In the genomic region with DNA sequence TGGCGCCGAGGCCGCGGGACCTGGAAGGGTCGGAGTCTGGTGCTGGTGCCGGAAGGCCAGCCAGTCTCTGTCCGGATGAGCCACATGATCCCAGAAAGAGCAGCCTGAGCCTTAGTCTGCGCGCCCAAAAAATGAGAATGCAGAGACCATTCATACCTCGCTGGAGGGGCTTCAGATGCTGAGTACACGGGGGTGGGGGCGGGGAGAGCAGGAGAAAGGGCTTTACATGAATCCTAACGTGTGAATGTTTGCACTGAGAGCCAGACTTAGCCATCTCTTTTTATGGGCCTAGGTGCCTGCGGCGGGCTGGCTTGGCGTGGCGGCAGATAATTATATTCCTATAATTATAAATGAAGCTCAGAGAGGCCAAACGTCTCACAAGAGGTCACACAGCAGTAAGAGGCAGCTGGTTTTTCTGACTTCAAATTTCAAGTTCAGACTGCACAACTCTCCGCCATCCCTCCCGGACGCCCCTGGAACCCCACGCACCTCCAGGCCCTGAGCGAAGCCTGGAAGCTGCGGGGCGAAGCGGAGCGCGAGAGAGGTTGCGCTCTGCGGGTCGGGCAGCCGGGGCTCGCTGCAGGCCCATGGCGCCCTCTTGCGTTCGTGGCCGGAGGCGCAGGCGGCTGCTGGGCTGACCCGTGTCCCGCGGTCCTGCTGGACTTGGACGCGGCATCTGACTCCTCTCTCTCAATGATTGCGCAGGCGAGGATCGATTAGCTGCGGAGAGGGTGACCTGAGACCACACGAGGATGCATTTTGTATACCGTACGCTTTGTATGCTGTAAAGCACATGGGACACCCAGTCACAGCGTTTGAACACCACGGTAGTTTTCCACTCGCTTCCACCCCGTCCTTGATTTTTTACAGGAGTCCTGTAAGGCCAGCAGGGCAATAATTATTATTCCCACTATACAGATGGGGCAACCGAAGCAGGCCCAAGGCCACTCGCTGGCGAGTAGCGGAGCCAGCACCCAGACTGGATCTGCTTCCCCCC, we compare ENCODE assay signal across 1 cellular context.
TF ChIP-seq lines count a peak whose summit lies in the region.

No MANE protein-coding gene starts in this region.

TF ChIP-seq in HepG2, 621 proteins besides CTCF, POLR2A, EP300 and RAD21 (continued from another document and continues in another):
- TF ChIP-seq GABPB1 (CRISPR knock-in tag; IDR thresholded peaks at IDR 0.05), result peak; percentile 61
- TF ChIP-seq HDAC2 (CRISPR knock-in tag; IDR thresholded peaks at IDR 0.05), result peak; percentile 47; the same call in 1 of the 2 replicates
- TF ChIP-seq, protein P1, sequence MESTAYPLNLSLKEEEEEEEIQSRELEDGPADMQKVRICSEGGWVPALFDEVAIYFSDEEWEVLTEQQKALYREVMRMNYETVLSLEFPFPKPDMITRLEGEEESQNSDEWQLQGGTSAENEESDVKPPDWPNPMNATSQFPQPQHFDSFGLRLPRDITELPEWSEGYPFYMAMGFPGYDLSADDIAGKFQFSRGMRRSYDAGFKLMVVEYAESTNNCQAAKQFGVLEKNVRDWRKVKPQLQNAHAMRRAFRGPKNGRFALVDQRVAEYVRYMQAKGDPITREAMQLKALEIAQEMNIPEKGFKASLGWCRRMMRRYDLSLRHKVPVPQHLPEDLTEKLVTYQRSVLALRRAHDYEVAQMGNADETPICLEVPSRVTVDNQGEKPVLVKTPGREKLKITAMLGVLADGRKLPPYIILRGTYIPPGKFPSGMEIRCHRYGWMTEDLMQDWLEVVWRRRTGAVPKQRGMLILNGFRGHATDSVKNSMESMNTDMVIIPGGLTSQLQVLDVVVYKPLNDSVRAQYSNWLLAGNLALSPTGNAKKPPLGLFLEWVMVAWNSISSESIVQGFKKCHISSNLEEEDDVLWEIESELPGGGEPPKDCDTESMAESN (CRISPR knock-in tag; conservative IDR thresholded peaks at IDR 0.05), result no peak
- TF ChIP-seq ONECUT2 (CRISPR knock-in tag; IDR thresholded peaks at IDR 0.05), result 0 out of 2 replicates have a peak, but pooled peaks have one; percentile 54
- TF ChIP-seq ZFP62 (CRISPR knock-in tag; IDR thresholded peaks at IDR 0.05), result no peak
- TF ChIP-seq MTF2 (CRISPR knock-in tag; IDR thresholded peaks at IDR 0.05; ENCODE audit: borderline replicate concordance), result peak; percentile 17; the same call in 1 of the 2 replicates
- no peak for TF ChIP-seq ZNF333 (CRISPR knock-in tag; IDR thresholded peaks at IDR 0.05; ENCODE audit: borderline replicate concordance)
- peak in 1 of 2 experiments; percentile 54; a peak in 1 of 4 replicates for TF ChIP-seq HMGXB4 (CRISPR knock-in tag; IDR thresholded peaks at IDR 0.05; ENCODE audit: borderline replicate concordance in 1 of 2, low read depth in 1 of 2)
- no peak for TF ChIP-seq GMEB2 (CRISPR knock-in tag; IDR thresholded peaks at IDR 0.05; ENCODE audit: low read depth)
- TF ChIP-seq SMYD3 (CRISPR knock-in tag; IDR thresholded peaks at IDR 0.05), result 0 out of 2 replicates have a peak, but pooled peaks have one; percentile 23
- no peak for TF ChIP-seq ZNF770 (CRISPR knock-in tag; IDR thresholded peaks at IDR 0.05)
- no peak for TF ChIP-seq NONO (IDR thresholded peaks at IDR 0.05)
- peak; percentile 57 for TF ChIP-seq NONO (CRISPR knock-in tag; conservative IDR thresholded peaks at IDR 0.05)
- TF ChIP-seq, protein P2, sequence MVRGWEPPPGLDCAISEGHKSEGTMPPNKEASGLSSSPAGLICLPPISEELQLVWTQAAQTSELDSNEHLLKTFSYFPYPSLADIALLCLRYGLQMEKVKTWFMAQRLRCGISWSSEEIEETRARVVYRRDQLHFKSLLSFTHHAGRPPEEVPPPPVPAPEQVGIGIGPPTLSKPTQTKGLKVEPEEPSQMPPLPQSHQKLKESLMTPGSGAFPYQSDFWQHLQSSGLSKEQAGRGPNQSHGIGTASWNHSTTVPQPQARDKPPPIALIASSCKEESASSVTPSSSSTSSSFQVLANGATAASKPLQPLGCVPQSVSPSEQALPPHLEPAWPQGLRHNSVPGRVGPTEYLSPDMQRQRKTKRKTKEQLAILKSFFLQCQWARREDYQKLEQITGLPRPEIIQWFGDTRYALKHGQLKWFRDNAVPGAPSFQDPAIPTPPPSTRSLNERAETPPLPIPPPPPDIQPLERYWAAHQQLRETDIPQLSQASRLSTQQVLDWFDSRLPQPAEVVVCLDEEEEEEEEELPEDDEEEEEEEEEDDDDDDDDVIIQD (CRISPR knock-in tag; IDR thresholded peaks at IDR 0.05; ENCODE audit: low read depth), result no peak
- TF ChIP-seq MAFG (CRISPR knock-in tag; IDR thresholded peaks at IDR 0.05), result no peak
- TF ChIP-seq NR3C1 (CRISPR knock-in tag; IDR thresholded peaks at IDR 0.05), result no peak
- TF ChIP-seq ZNF510 (CRISPR knock-in tag; IDR thresholded peaks at IDR 0.05; ENCODE audit: low read depth), result no peak
- no peak for TF ChIP-seq ZNF781 (CRISPR knock-in tag; IDR thresholded peaks at IDR 0.05; ENCODE audit: borderline replicate concordance, not compliant biosample characterization)
- no peak for TF ChIP-seq ZNF329 (CRISPR knock-in tag; IDR thresholded peaks at IDR 0.05; ENCODE audit: low read depth)
- no peak for TF ChIP-seq ARID2 (CRISPR knock-in tag; IDR thresholded peaks at IDR 0.05; ENCODE audit: borderline replicate concordance)
- peak; percentile 17 for TF ChIP-seq HNRNPLL (IDR thresholded peaks at IDR 0.05; ENCODE audit: low read depth, low read length, poor library complexity, severe bottlenecking)
- no peak; the same call in 1 of the 2 replicates for TF ChIP-seq ZNF441 (CRISPR knock-in tag; IDR thresholded peaks at IDR 0.05; ENCODE audit: borderline replicate concordance)
- TF ChIP-seq FOXP4 (CRISPR knock-in tag; IDR thresholded peaks at IDR 0.05), result no peak
- TF ChIP-seq ZNF609 (CRISPR knock-in tag; IDR thresholded peaks at IDR 0.05; ENCODE audit: borderline replicate concordance), result no peak
- no peak for TF ChIP-seq MAFK (conservative IDR thresholded peaks at IDR 0.05 in 1 of 2, IDR thresholded peaks at IDR 0.05 in 1 of 2; ENCODE audit: low read length in 2 of 2)
- TF ChIP-seq AHR (CRISPR knock-in tag; IDR thresholded peaks at IDR 0.05), result peak; percentile 55; the same call in 1 of the 2 replicates
- TF ChIP-seq EED (CRISPR knock-in tag; IDR thresholded peaks at IDR 0.05), result no peak
- TF ChIP-seq ARID5B (CRISPR knock-in tag; IDR thresholded peaks at IDR 0.05), result no peak
- no peak for TF ChIP-seq NR2F2 (IDR thresholded peaks at IDR 0.05; ENCODE audit: borderline replicate concordance, low read depth)
- no peak for TF ChIP-seq MAFF (IDR thresholded peaks at IDR 0.05; ENCODE audit: low read depth, low read length)
- no peak for TF ChIP-seq ZBTB3 (CRISPR knock-in tag; IDR thresholded peaks at IDR 0.05; ENCODE audit: borderline replicate concordance, low read depth)
- TF ChIP-seq PCBP1 (IDR thresholded peaks at IDR 0.05; ENCODE audit: borderline replicate concordance, low read depth, low read length), result 0 out of 2 replicates have a peak, but pooled peaks have one; percentile 52
